In the genomic region with DNA sequence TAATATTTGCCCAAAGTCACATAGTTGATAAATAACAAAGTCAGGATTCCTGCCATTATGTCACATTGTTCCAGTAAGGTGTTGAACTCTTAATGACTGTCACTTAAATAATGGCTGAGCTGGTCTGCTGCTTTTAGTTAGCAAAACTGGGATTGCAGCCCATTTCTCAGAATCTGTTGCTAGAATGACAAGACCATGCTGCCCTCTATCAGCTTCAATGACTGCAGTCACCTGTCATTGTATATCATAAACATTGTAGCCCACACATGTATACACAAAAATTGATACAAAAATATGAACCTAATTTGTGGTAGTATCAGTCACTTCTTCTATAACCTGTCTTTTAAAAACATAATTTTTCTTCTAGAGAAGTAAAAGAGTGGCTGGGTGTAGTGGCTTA, we compare ENCODE assay signal across 30 cellular contexts.
"Had no signal": no experiment of that assay in that cellular context is flagged by ENCODE, and none has a peak within 500 bp of the region (broad histone marks: within the 10 kb centered on the region; RNA-seq: fewer than 3 reads in every experiment).

No MANE protein-coding gene starts in this region.

- FAIRE-seq: astrocyte had no signal

- H3K27ac Mint-ChIP-seq: activated CD4-positive, alpha-beta T cell treated with anti-CD3 and anti-CD28 coated beads, Interleukin-2, amount 10 ng/mL, durations not matched to agents 24 days and 14 days; activated CD8-positive, alpha-beta memory T cell treated with anti-CD3 and anti-CD28 coated beads, Interleukin-2, amount 10 ng/mL, durations not matched to agents 7 days and 5 days; activated naive CD8-positive, alpha-beta T cell; activated T-cell treated with anti-CD3 and anti-CD28 coated beads, Interleukin-2, amount 50 U/mL, for 24 hours; activated T-helper 1 cell treated with anti-CD3 and anti-CD28 coated beads, Interleukin-12 subunit alpha, Interleukin-12 subunit beta, Interleukin-2, Interleukin-4 antibody, amounts not matched to agents 30 ng/mL and 10 ng/mL and 1 ng/mL, durations not matched to agents 14 hours and 24 hours and 36 hours; brain; T-helper 1 cell treated with Interleukin-12 subunit alpha and Interleukin-12 subunit beta and Interleukin-4 antibody, amounts not matched to agents 30 μg/mL and 1 μg/mL, for 36 hours; WTC11 had no signal

- H3K27ac ChIP-seq: RWPE1, SJSA1 had no signal

- H3K36me3 ChIP-seq: SJSA1 had no signal

- H3K4me1 Mint-ChIP-seq: activated CD8-positive, alpha-beta memory T cell treated with anti-CD3 and anti-CD28 coated beads, Interleukin-2, amount 10 ng/mL, durations not matched to agents 7 days and 5 days; brain; central memory CD8-positive, alpha-beta T cell; WTC11 had no signal

- H3K4me1 ChIP-seq: SJSA1 had no signal

- H3K4me3 Mint-ChIP-seq: activated CD4-positive, alpha-beta T cell treated with anti-CD3 and anti-CD28 coated beads, Interleukin-2, amount 10 ng/mL, durations not matched to agents 24 days and 14 days; activated CD8-positive, alpha-beta memory T cell treated with anti-CD3 and anti-CD28 coated beads, Interleukin-2, amount 10 ng/mL, durations not matched to agents 7 days and 5 days; activated naive CD8-positive, alpha-beta T cell; activated T-cell treated with anti-CD3 and anti-CD28 coated beads, Interleukin-2, amount 50 U/mL, for 24 hours; activated T-helper 1 cell treated with anti-CD3 and anti-CD28 coated beads, Interleukin-12 subunit alpha, Interleukin-12 subunit beta, Interleukin-2, Interleukin-4 antibody, amounts not matched to agents 30 ng/mL and 10 ng/mL and 1 ng/mL, durations not matched to agents 14 hours and 24 hours and 36 hours; brain; central memory CD8-positive, alpha-beta T cell; T-helper 1 cell treated with Interleukin-12 subunit alpha and Interleukin-12 subunit beta and Interleukin-4 antibody, amounts not matched to agents 30 μg/mL and 1 μg/mL, for 36 hours; WTC11 had no signal

- H3K27me3 Mint-ChIP-seq: activated naive CD8-positive, alpha-beta T cell; central memory CD8-positive, alpha-beta T cell had no signal

- H3K4me3 ChIP-seq: SJSA1 had no signal

- ATAC-seq: activated CD8-positive, alpha-beta memory T cell treated with anti-CD3 and anti-CD28 coated beads, Interleukin-2, amount 10 ng/mL, durations not matched to agents 7 days and 5 days; Panc1; SK-N-SH treated with all-trans-retinoic acid at 6 μM for 48 hours; WTC11 had no signal

- DNase-seq: activated CD4-positive, alpha-beta T cell treated with anti-CD3 and anti-CD28 coated beads for 1 hour; activated CD4-positive, alpha-beta T cell treated with anti-CD3 and anti-CD28 coated beads, Interleukin-2, amount 10 ng/mL, durations not matched to agents 24 days and 14 days; activated CD4-positive, alpha-beta T cell treated with anti-CD3 and anti-CD28 coated beads, Interleukin-2, amount 50 U/mL, for 48 hours; activated CD8-positive, alpha-beta memory T cell treated with anti-CD3 and anti-CD28 coated beads, Interleukin-2, amount 10 ng/mL, durations not matched to agents 7 days and 5 days; activated effector memory CD4-positive, alpha-beta T cell treated with anti-CD3 and anti-CD28 coated beads, Interleukin-2, amount 50 U/mL, for 16 hours; activated naive CD4-positive, alpha-beta T cell treated with Interleukin-2 at 50 U/mL for 16 hours; activated T-cell treated with anti-CD3 and anti-CD28 coated beads, Interleukin-2, amount 50 U/mL, for 24 hours; amygdala; MM.1S; NCI-H1105; NCI-H1436; NCI-H1694 treated with DMSO at 0.1 percent for 48 hours; NCI-H2029 treated with DMSO at 0.1 percent for 48 hours; NCI-H345; NCI-H510A; NCI-H526 treated with DMSO at 0.1 percent for 48 hours; OCI-M1; Right ventricle myocardium superior; SW 1271 had no signal

- H3K9me3 Mint-ChIP-seq: activated T-cell treated with anti-CD3 and anti-CD28 coated beads, Interleukin-2, amount 50 U/mL, for 24 hours; brain; central memory CD8-positive, alpha-beta T cell; WTC11 had no signal

- H3K9me3 ChIP-seq: SJSA1 had no signal

- H3K27me3 ChIP-seq: SJSA1 had no signal

- H3K36me3 Mint-ChIP-seq: activated CD8-positive, alpha-beta memory T cell treated with anti-CD3 and anti-CD28 coated beads, Interleukin-2, amount 10 ng/mL, durations not matched to agents 7 days and 5 days; activated naive CD8-positive, alpha-beta T cell; brain; WTC11 had no signal
